ENCODE assay signal across 1 cellular context in genomic region chr20:58075980-58076749, GRCh38.
TF ChIP-seq lines count a peak whose summit lies in the region.

No MANE protein-coding gene starts in this region.

TF ChIP-seq in SK-N-SH treated with all-trans-retinoic acid at 6 μM for 48 hours, 23 proteins besides CTCF, POLR2A, EP300 and RAD21 (continued from another document):
- no peak for TF ChIP-seq TSHZ2 (CRISPR knock-in tag; IDR thresholded peaks at IDR 0.05)
- no peak for TF ChIP-seq ARNTL (CRISPR knock-in tag; IDR thresholded peaks at IDR 0.05; ENCODE audit: borderline replicate concordance, low read depth)
- TF ChIP-seq CREB5 (CRISPR knock-in tag; IDR thresholded peaks at IDR 0.05; ENCODE audit: low read depth) = no peak
- no peak for TF ChIP-seq ZNF565 (CRISPR knock-in tag; conservative IDR thresholded peaks at IDR 0.05; ENCODE audit: low read depth)
- no peak for TF ChIP-seq OSR1 (CRISPR knock-in tag; IDR thresholded peaks at IDR 0.05)
